23 cellular contexts compared by ENCODE assay signal in the genomic region with DNA sequence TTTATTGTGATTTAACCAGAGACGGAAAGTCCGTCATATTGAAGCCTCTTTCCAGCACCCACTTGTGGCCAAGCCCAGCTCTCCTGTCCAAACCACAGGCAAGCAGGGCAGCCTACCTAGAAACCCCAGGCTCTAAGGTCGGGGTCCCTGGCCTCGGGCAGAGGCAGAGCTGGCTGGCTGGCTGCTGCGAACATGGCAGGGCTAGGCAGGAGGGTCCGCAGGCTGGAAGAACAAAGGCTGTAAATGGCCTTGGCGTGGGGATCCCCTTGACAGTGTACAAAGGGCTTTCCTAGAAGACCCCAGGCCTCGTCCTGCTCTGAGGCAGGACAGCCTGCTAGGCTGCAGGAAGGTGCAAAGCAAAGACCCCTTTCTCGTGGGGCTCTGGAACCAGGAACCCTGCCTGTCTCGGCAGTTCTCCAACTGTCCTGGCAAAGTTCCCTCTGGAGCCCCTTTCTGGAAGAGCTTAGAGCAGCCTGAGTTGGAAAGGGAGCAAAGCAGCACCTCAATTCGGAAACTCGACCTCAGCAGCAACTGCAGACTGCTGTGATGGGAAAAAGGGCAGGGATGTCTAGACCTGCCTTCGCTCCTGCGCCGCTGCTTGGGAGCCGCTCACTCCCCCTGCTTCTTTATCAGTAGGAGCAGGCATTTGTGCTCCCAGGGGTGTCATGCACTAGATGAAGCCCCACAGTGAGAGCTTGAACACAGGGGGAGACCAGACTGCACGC. TPM values are rescaled to one million over a fixed set of nuclear protein-coding genes. Genes with fewer than 3 reads are reported as not detected.
DNase-seq lines count a peak whose midpoint lies in the region; ATAC-seq and TF ChIP-seq lines count a peak whose summit lies in the region.
"Had no signal": no experiment of that assay in that cellular context is flagged by ENCODE, and none has a peak within 500 bp of the region (broad histone marks: within the 10 kb centered on the region; RNA-seq: fewer than 3 reads in every experiment).

No MANE protein-coding gene starts in this region.

- peak overlapping the region; percentile 15 for H3K27ac Mint-ChIP-seq in activated CD8-positive, alpha-beta memory T cell treated with anti-CD3 and anti-CD28 coated beads, Interleukin-2, amount 10 ng/mL, durations not matched to agents 7 days and 5 days
- H3K27ac Mint-ChIP-seq in stimulated activated naive B cell treated with anti-CD40 and anti-IgM and Interleukin-4, amounts not matched to agents 10 μg/mL and 1 μg/mL and 100 μg/mL, for 72 hours = peak overlapping the region; percentile 86
- H3K27ac Mint-ChIP-seq: activated CD4-positive, alpha-beta memory T cell treated with anti-CD3 and anti-CD28 coated beads for 36 hours; activated naive CD4-positive, alpha-beta T cell treated with anti-CD3 and anti-CD28 coated beads, Interleukin-2, amount 10 ng/mL, durations not matched to agents 7 days and 5 days had no signal

- H3K27ac ChIP-seq in OCI-LY3 (ENCODE audit: low read length) (peak overlapping the region; percentile 74), esophagus muscularis mucosa (replicated peaks in 1 of 4) (peak overlapping the region; percentile 39 to 66 (median 50))
- H3K27ac ChIP-seq: foreskin keratinocyte, upper lobe of left lung had no signal

- peaks cover 5% of the 10 kb centered on the region for H3K79me2 ChIP-seq in OCI-LY3 (ENCODE audit: low read length)

- peaks cover 49% of the 10 kb centered on the region for H3K4me1 ChIP-seq in OCI-LY3 (ENCODE audit: low read length)
- peaks cover 12 to 80% (median 60%) of the 10 kb centered on the region in 4 donors for H3K4me1 ChIP-seq in esophagus muscularis mucosa
- H3K4me1 ChIP-seq: foreskin keratinocyte had no signal

- peak overlapping the region; percentile 48; the same call in 1 of the 2 replicates for H3K9ac ChIP-seq in OCI-LY3 (ENCODE audit: low read length)

- DNase-seq in activated CD8-positive, alpha-beta memory T cell treated with anti-CD3 and anti-CD28 coated beads, Interleukin-2, amount 10 ng/mL, durations not matched to agents 7 days and 5 days = no peak
- no peak for DNase-seq in activated CD8-positive, alpha-beta memory T cell treated with anti-CD3 and anti-CD28 coated beads for 24 hours
- peak; percentile 89 for DNase-seq in esophagus muscularis mucosa (ENCODE audit: extremely low spot score)
- no peak for DNase-seq in stimulated activated naive B cell treated with anti-CD40 and anti-IgM and Interleukin-4, amounts not matched to agents 10 μg/mL and 1 μg/mL and 100 μg/mL, for 72 hours
- DNase-seq in cerebellum (ENCODE audit: low spot score) = no peak
- no peak for DNase-seq in AG08396 (ENCODE audit: low spot score)
- DNase-seq in COR-L47 (lab: John Stamatoyannopoulos, UW) = no peak
- DNase-seq: activated CD4-positive, alpha-beta memory T cell treated with anti-CD3 and anti-CD28 coated beads for 36 hours; activated naive CD4-positive, alpha-beta T cell treated with anti-CD3 and anti-CD28 coated beads, Interleukin-2, amount 10 ng/mL, durations not matched to agents 7 days and 5 days; activated T-cell treated with anti-CD3 and anti-CD28 coated beads, Interleukin-2, amount 50 U/mL, for 72 hours; C1 segment of cervical spinal cord; erythroblast; foreskin keratinocyte; hypothalamus; Kasumi-1; NCI-H1694 treated with DMSO at 0.1 percent for 48 hours; NCI-H526 treated with DMSO at 0.1 percent for 48 hours; occipital lobe; stimulated activated CD4-positive, alpha-beta T cell treated with anti-CD3 and anti-CD28 coated beads, Interleukin-4, amount 100 ng/mL, for 24 hours; T-helper 9 cell had no signal

- WGBS in esophagus muscularis mucosa = 75% methylated on average over 17 of the region's 17 CpGs

- H3K27me3 ChIP-seq in OCI-LY3 (ENCODE audit: low read depth, low read length) = no peaks in the 10 kb centered on the region
- H3K27me3 ChIP-seq in esophagus muscularis mucosa = no peaks in the 10 kb centered on the region
- H3K27me3 ChIP-seq: foreskin keratinocyte, upper lobe of left lung had no signal

- H3K27me3 Mint-ChIP-seq in activated CD8-positive, alpha-beta memory T cell treated with anti-CD3 and anti-CD28 coated beads, Interleukin-2, amount 10 ng/mL, durations not matched to agents 7 days and 5 days = no peaks in the 10 kb centered on the region
- H3K27me3 Mint-ChIP-seq in stimulated activated naive B cell treated with anti-CD40 and anti-IgM and Interleukin-4, amounts not matched to agents 10 μg/mL and 1 μg/mL and 100 μg/mL, for 72 hours = no peaks in the 10 kb centered on the region
- H3K27me3 Mint-ChIP-seq: activated CD4-positive, alpha-beta memory T cell treated with anti-CD3 and anti-CD28 coated beads for 36 hours; activated naive CD4-positive, alpha-beta T cell treated with anti-CD3 and anti-CD28 coated beads, Interleukin-2, amount 10 ng/mL, durations not matched to agents 7 days and 5 days had no signal

- peak overlapping the region; percentile 75 for H3K4me2 ChIP-seq in OCI-LY3 (ENCODE audit: low read length)

- no peaks in the 10 kb centered on the region for H3K4me1 Mint-ChIP-seq in activated CD8-positive, alpha-beta memory T cell treated with anti-CD3 and anti-CD28 coated beads, Interleukin-2, amount 10 ng/mL, durations not matched to agents 7 days and 5 days
- peaks cover 0 to 7% of the 10 kb centered on the region in 2 donors for H3K4me1 Mint-ChIP-seq in stimulated activated naive B cell treated with anti-CD40 and anti-IgM and Interleukin-4, amounts not matched to agents 10 μg/mL and 1 μg/mL and 100 μg/mL, for 72 hours
- H3K4me1 Mint-ChIP-seq: activated naive CD4-positive, alpha-beta T cell treated with anti-CD3 and anti-CD28 coated beads, Interleukin-2, amount 10 ng/mL, durations not matched to agents 7 days and 5 days had no signal

- H3K4me3 Mint-ChIP-seq in activated CD8-positive, alpha-beta memory T cell treated with anti-CD3 and anti-CD28 coated beads, Interleukin-2, amount 10 ng/mL, durations not matched to agents 7 days and 5 days = no peak overlapping the region
- no peak overlapping the region for H3K4me3 Mint-ChIP-seq in stimulated activated naive B cell treated with anti-CD40 and anti-IgM and Interleukin-4, amounts not matched to agents 10 μg/mL and 1 μg/mL and 100 μg/mL, for 72 hours
- H3K4me3 Mint-ChIP-seq: activated CD4-positive, alpha-beta memory T cell treated with anti-CD3 and anti-CD28 coated beads for 36 hours; activated naive CD4-positive, alpha-beta T cell treated with anti-CD3 and anti-CD28 coated beads, Interleukin-2, amount 10 ng/mL, durations not matched to agents 7 days and 5 days; activated T-cell treated with anti-CD3 and anti-CD28 coated beads, Interleukin-2, amount 50 U/mL, for 72 hours; WTC11 had no signal

- intact Hi-C loops in esophagus muscularis mucosa (cut with DNase I) = no loop called here

- H3K36me3 ChIP-seq in OCI-LY3 (replicated peaks; ENCODE audit: low read depth, low read length) (peaks cover 41% of the 10 kb centered on the region), esophagus muscularis mucosa (peaks cover 0 to 36% (median 25%) of the 10 kb centered on the region in 4 donors)

- no peak for TF ChIP-seq EP300 in esophagus muscularis mucosa (IDR thresholded peaks at IDR 0.05)

- peak overlapping the region; percentile 50 for H3K4me3 ChIP-seq in OCI-LY3 (ENCODE audit: low read length)
- no peak overlapping the region for H3K4me3 ChIP-seq in esophagus muscularis mucosa
- H3K4me3 ChIP-seq: upper lobe of left lung had no signal

- no peaks in the 10 kb centered on the region for H4K20me1 ChIP-seq in OCI-LY3 (ENCODE audit: insufficient read depth, low read length)

- no peak for TF ChIP-seq CTCF in OCI-LY3 (IDR thresholded peaks at IDR 0.05; ENCODE audit: low read depth, low read length)
- no peak for TF ChIP-seq CTCF in esophagus muscularis mucosa (IDR thresholded peaks at IDR 0.05)

- H3K9me3 Mint-ChIP-seq in activated CD8-positive, alpha-beta memory T cell treated with anti-CD3 and anti-CD28 coated beads, Interleukin-2, amount 10 ng/mL, durations not matched to agents 7 days and 5 days (ENCODE audit: low read depth) = no peaks in the 10 kb centered on the region
- no peaks in the 10 kb centered on the region for H3K9me3 Mint-ChIP-seq in stimulated activated naive B cell treated with anti-CD40 and anti-IgM and Interleukin-4, amounts not matched to agents 10 μg/mL and 1 μg/mL and 100 μg/mL, for 72 hours
- H3K9me3 Mint-ChIP-seq: activated CD4-positive, alpha-beta memory T cell treated with anti-CD3 and anti-CD28 coated beads for 36 hours; activated naive CD4-positive, alpha-beta T cell treated with anti-CD3 and anti-CD28 coated beads, Interleukin-2, amount 10 ng/mL, durations not matched to agents 7 days and 5 days; activated T-cell treated with anti-CD3 and anti-CD28 coated beads, Interleukin-2, amount 50 U/mL, for 72 hours; WTC11 had no signal

- H2AFZ ChIP-seq in OCI-LY3 (ENCODE audit: low read depth, low read length) = no peak overlapping the region

- TF ChIP-seq POLR2A in esophagus muscularis mucosa (IDR thresholded peaks at IDR 0.05; ENCODE audit: low read depth) = no peak

- CTCF ChIA-PET in activated CD8-positive, alpha-beta memory T cell treated with anti-CD3 and anti-CD28 coated beads, Interleukin-2, amount 10 ng/mL, durations not matched to agents 7 days and 5 days (lab: Charles Lee) = interaction anchor here (0.7 kb wide), 1 partner anchor 20 kb away, joined by 3 read pairs; no protein-coding TSS in a partner anchor

- ATAC-seq in activated CD8-positive, alpha-beta memory T cell treated with anti-CD3 and anti-CD28 coated beads, Interleukin-2, amount 10 ng/mL, durations not matched to agents 7 days and 5 days = no peak
- no peak for ATAC-seq in stimulated activated naive B cell treated with anti-CD40 and anti-IgM and Interleukin-4, amounts not matched to agents 10 μg/mL and 1 μg/mL and 100 μg/mL, for 72 hours (replicated peaks)
- ATAC-seq: activated T-cell treated with anti-CD3 and anti-CD28 coated beads, Interleukin-2, amount 50 U/mL, for 72 hours; foreskin keratinocyte; WTC11 had no signal

- H3K36me3 Mint-ChIP-seq in activated CD8-positive, alpha-beta memory T cell treated with anti-CD3 and anti-CD28 coated beads, Interleukin-2, amount 10 ng/mL, durations not matched to agents 7 days and 5 days = peaks cover 12% of the 10 kb centered on the region
- peaks cover 38 to 47% of the 10 kb centered on the region in 2 donors for H3K36me3 Mint-ChIP-seq in stimulated activated naive B cell treated with anti-CD40 and anti-IgM and Interleukin-4, amounts not matched to agents 10 μg/mL and 1 μg/mL and 100 μg/mL, for 72 hours

- H3K9me3 ChIP-seq in OCI-LY3 (ENCODE audit: insufficient read depth, low read length) (no peaks in the 10 kb centered on the region), esophagus muscularis mucosa (no peaks in the 10 kb centered on the region)
- H3K9me3 ChIP-seq: upper lobe of left lung had no signal

RNA-seq across cellular contexts. Expression of a gene that starts 8.5 kb away (rescaled TPM):
- total RNA-seq in activated CD8-positive, alpha-beta memory T cell treated with anti-CD3 and anti-CD28 coated beads, Interleukin-2, amount 10 ng/mL, durations not matched to agents 7 days and 5 days = 10 to 100 TPM; 11.1 to 13.1 TPM
- total RNA-seq in esophagus muscularis mucosa (10 to 100 TPM; 14.2 to 45.8 (median 32.1) TPM), cerebellum (6.3 TPM)

RNA-seq across cellular contexts. Expression of a gene that starts 32.9 kb away (rescaled TPM):
- 10 to 100 TPM; 60.2 to 64.6 TPM for total RNA-seq in activated CD8-positive, alpha-beta memory T cell treated with anti-CD3 and anti-CD28 coated beads, Interleukin-2, amount 10 ng/mL, durations not matched to agents 7 days and 5 days
- total RNA-seq in esophagus muscularis mucosa (10 to 100 TPM; 13.4 to 18.2 (median 16.1) TPM), cerebellum (14.8 TPM)
